8 cellular contexts compared by ENCODE assay signal in genomic region chr3:58332575-58333179, GRCh38. TPM values are rescaled to one million over a fixed set of nuclear protein-coding genes. Genes with fewer than 3 reads are reported as not detected.
DNase-seq lines count a peak whose midpoint lies in the region; ATAC-seq and TF ChIP-seq lines count a peak whose summit lies in the region.

PXK (plus strand) TSS chr3:58332892; CDS start chr3:58332989, 97 bp downstream.

- peak within 1 kb of the TSS; percentile 55 for H3K9ac ChIP-seq in SK-N-SH

- peaks cover 28% of the 10 kb centered on the region for H3K4me1 Mint-ChIP-seq in activated naive CD4-positive, alpha-beta T cell treated with anti-CD3 and anti-CD28 coated beads for 36 hours (ENCODE audit: low read depth)

- H3K4me1 ChIP-seq in SK-N-SH (ENCODE audit: control insufficient read depth in 1 of 2, insufficient read depth in 2 of 2, low read depth in 1 of 2, low read length in 1 of 2), result peaks cover 4 to 11% of the 10 kb centered on the region in 2 experiments; a peak in 3 of 4 replicates
- H3K4me1 ChIP-seq in neuron (ENCODE audit: insufficient read depth, low read length), result peaks cover 21% of the 10 kb centered on the region

- no peaks in the 10 kb centered on the region for H3K9me3 Mint-ChIP-seq in activated naive CD4-positive, alpha-beta T cell treated with anti-CD3 and anti-CD28 coated beads for 36 hours

- no peaks in the 10 kb centered on the region for H4K20me1 ChIP-seq in SK-N-SH (ENCODE audit: insufficient read depth)

- peak within 1 kb of the TSS; percentile 100 for H3K4me3 Mint-ChIP-seq in activated naive CD4-positive, alpha-beta T cell treated with anti-CD3 and anti-CD28 coated beads for 36 hours

- peak within 1 kb of the TSS; percentile 82; the same call in 1 of the 2 replicates for H2AFZ ChIP-seq in SK-N-SH (ENCODE audit: low read depth)
- H2AFZ ChIP-seq in neuron (ENCODE audit: low read depth, low read length), result peak within 1 kb of the TSS; percentile 71

- H3K4me3 ChIP-seq in SK-N-SH (ENCODE audit: low read depth in 2 of 2, low read length in 1 of 2) (peak within 1 kb of the TSS; percentile 67 to 83), neuron (ENCODE audit: low read length) (peak within 1 kb of the TSS; percentile 72)

- CTCF ChIA-PET in SK-N-SH (lab: Yijun Ruan, JAX), result interaction anchor here (0.7 to 4.9 kb wide), 11 partner anchors 17 to 162 kb away, joined by 3 to 24 read pairs (median 4); partner anchors contain the start of genes HTD2, KCTD6 and RPP14
- CTCF ChIA-PET in activated naive CD4-positive, alpha-beta T cell treated with anti-CD3 and anti-CD28 coated beads for 36 hours (lab: Charles Lee), result interaction anchor here (0.7 to 4.8 kb wide), 6 partner anchors 8 to 852 kb away, joined by 3 to 22 read pairs (median 4); partner anchors contain the start of genes HTD2, KCTD6 and RPP14

- 0% methylated on average over 18 of the region's 76 CpGs for WGBS in SK-N-SH (ENCODE audit: low lambda C conversion rate)

- peak; percentile 33; the same call in 1 of the 2 replicates for TF ChIP-seq RAD21 in SK-N-SH (IDR thresholded peaks at IDR 0.05; ENCODE audit: low read length)

- peaks cover 27% of the 10 kb centered on the region; the same call in 1 of the 2 replicates for H3K79me2 ChIP-seq in SK-N-SH (ENCODE audit: insufficient read depth)

- intact Hi-C loops in activated naive CD4-positive, alpha-beta T cell treated with anti-CD3 and anti-CD28 coated beads for 36 hours (cut with micrococcal nuclease), result loop anchor here (1.0 to 2.0 kb wide), 7 partner anchors 14 to 200 kb away; partner anchors contain the start of genes HTD2, KCTD6 and RPP14

- H3K36me3 ChIP-seq in SK-N-SH (replicated peaks in 1 of 2; ENCODE audit: control insufficient read depth in 1 of 2, insufficient read depth in 2 of 2, low read length in 1 of 2) (no peaks in the 10 kb centered on the region), neuron (ENCODE audit: insufficient read depth, low read length) (no peaks in the 10 kb centered on the region)

- POLR2A ChIA-PET in SK-N-SH (lab: Yijun Ruan, JAX), result interaction anchor here (1.3 to 1.6 kb wide), 2 partner anchors 27 kb away, joined by 3 to 5 read pairs; partner anchors contain the start of genes HTD2 and RPP14

- H3K27me3 Mint-ChIP-seq in activated naive CD4-positive, alpha-beta T cell treated with anti-CD3 and anti-CD28 coated beads for 36 hours (ENCODE audit: low read depth), result no peaks in the 10 kb centered on the region

- H3K36me3 Mint-ChIP-seq in activated naive CD4-positive, alpha-beta T cell treated with anti-CD3 and anti-CD28 coated beads for 36 hours (ENCODE audit: low read depth), result peaks cover 12% of the 10 kb centered on the region

- TF ChIP-seq CTCF in SK-N-SH (IDR thresholded peaks at IDR 0.05), result peak; percentile 21

- DNase-seq in COLO829 (ENCODE audit: low spot score) (peak; percentile 37), SK-N-SH (peak; percentile 94), foreskin melanocyte (peak; percentile 43), stromal cell of bone marrow (ENCODE audit: low read depth) (peak; percentile 74)
- peak; percentile 77 for DNase-seq in activated naive CD4-positive, alpha-beta T cell treated with anti-CD3 and anti-CD28 coated beads for 36 hours

- H3K4me2 ChIP-seq in SK-N-SH, result peak within 1 kb of the TSS; percentile 92

- peaks cover 20% of the 10 kb centered on the region for H3F3A ChIP-seq in SK-N-SH (replicated peaks; ENCODE audit: insufficient read depth)

- no peaks in the 10 kb centered on the region for H3K9me2 ChIP-seq in SK-N-SH

- no peaks in the 10 kb centered on the region for H3K27me3 ChIP-seq in SK-N-SH (ENCODE audit: insufficient read depth)
- no peaks in the 10 kb centered on the region for H3K27me3 ChIP-seq in neuron (ENCODE audit: insufficient read depth, low read length)

- TF ChIP-seq EP300 in SK-N-SH (IDR thresholded peaks at IDR 0.05; ENCODE audit: borderline replicate concordance in 1 of 2, low read depth in 1 of 2, low read length in 1 of 2), result peak in 1 of 2 experiments; percentile 37; a peak in 1 of 4 replicates

- peak within 1 kb of the TSS; percentile 91 for H3K27ac Mint-ChIP-seq in activated naive CD4-positive, alpha-beta T cell treated with anti-CD3 and anti-CD28 coated beads for 36 hours

- ATAC-seq in GM19397 (IDR thresholded peaks at IDR 0.05; ENCODE audit: unreplicated experiment) (peak; percentile 94), HG03521 (IDR thresholded peaks at IDR 0.05; ENCODE audit: unreplicated experiment) (peak; percentile 92)

- peak within 1 kb of the TSS; percentile 7 to 88; a peak in 2 of 4 replicates for H3K27ac ChIP-seq in SK-N-SH (ENCODE audit: low read depth in 2 of 2, low read length in 1 of 2)

- H3K9me3 ChIP-seq in SK-N-SH (no peaks in the 10 kb centered on the region), neuron (ENCODE audit: low read length) (no peaks in the 10 kb centered on the region)

TF ChIP-seq in SK-N-SH, 30 proteins besides CTCF, POLR2A, EP300 and RAD21 (continues in another document):
- TF ChIP-seq NRF1 (IDR thresholded peaks at IDR 0.05; ENCODE audit: low read depth, low read length) (no peak; the same call in 1 of the 2 replicates), GATA2 (CRISPR knock-in tag; IDR thresholded peaks at IDR 0.05) (no peak), FOXM1 (IDR thresholded peaks at IDR 0.05; ENCODE audit: low read depth) (no peak), MAX (IDR thresholded peaks at IDR 0.05; ENCODE audit: low read depth) (peak; percentile 88), POLR2AphosphoS5 (IDR thresholded peaks at IDR 0.05; ENCODE audit: low read depth, low read length) (no peak), CHD2 (IDR thresholded peaks at IDR 0.05; ENCODE audit: low read length, partially characterized antibody) (peak; percentile 27), RFX5 (IDR thresholded peaks at IDR 0.05; ENCODE audit: low read length) (no peak), FOSL2 (IDR thresholded peaks at IDR 0.05; ENCODE audit: borderline replicate concordance, low read depth) (no peak), FOXJ3 (CRISPR knock-in tag; IDR thresholded peaks at IDR 0.05) (no peak), SMC3 (IDR thresholded peaks at IDR 0.05; ENCODE audit: low read depth, low read length) (peak; percentile 22; the same call in 1 of the 2 replicates), EZH2phosphoT487 (IDR thresholded peaks at IDR 0.05; ENCODE audit: borderline replicate concordance, low read depth) (no peak), ELF1 (IDR thresholded peaks at IDR 0.05) (no peak), JUND (IDR thresholded peaks at IDR 0.05) (no peak), TCF12 (IDR thresholded peaks at IDR 0.05) (no peak), MXI1 (IDR thresholded peaks at IDR 0.05; ENCODE audit: low read depth, low read length) (peak; percentile 95), IRF3 (IDR thresholded peaks at IDR 0.05; ENCODE audit: low read depth, low read length) (no peak), ZBTB33 (IDR thresholded peaks at IDR 0.05; ENCODE audit: borderline replicate concordance, low read depth) (no peak), YY1 (IDR thresholded peaks at IDR 0.05; ENCODE audit: low read depth) (no peak), RCOR1 (IDR thresholded peaks at IDR 0.05; ENCODE audit: low read length) (no peak)
- TF ChIP-seq, protein P1, sequence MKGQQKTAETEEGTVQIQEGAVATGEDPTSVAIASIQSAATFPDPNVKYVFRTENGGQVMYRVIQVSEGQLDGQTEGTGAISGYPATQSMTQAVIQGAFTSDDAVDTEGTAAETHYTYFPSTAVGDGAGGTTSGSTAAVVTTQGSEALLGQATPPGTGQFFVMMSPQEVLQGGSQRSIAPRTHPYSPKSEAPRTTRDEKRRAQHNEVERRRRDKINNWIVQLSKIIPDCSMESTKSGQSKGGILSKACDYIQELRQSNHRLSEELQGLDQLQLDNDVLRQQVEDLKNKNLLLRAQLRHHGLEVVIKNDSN (IDR thresholded peaks at IDR 0.05; ENCODE audit: borderline replicate concordance, low read depth), result no peak

RNA-seq across cellular contexts. Expression of gene PXK, which starts in this region (rescaled TPM):
- 8.4 and 9.3 TPM in 2 replicates for polyA plus RNA-seq in SK-N-SH (2012; rRNA removed)
- 9.5 and 9.8 TPM in 2 replicates for polyA plus RNA-seq in SK-N-SH (2012; cell fraction: cytosol; rRNA removed)
- polyA plus RNA-seq in SK-N-SH (2012; cell fraction: nucleus; rRNA removed), result 6.1 and 9.6 TPM in 2 replicates
- 10 to 100 TPM; 44.7 to 46.1 TPM for total RNA-seq in activated naive CD4-positive, alpha-beta T cell treated with anti-CD3 and anti-CD28 coated beads for 36 hours

Comparison
In these comparisons a context has a peak if more than half of its experiments do, and no peak if none do; other contexts are left out.
1. Peak in every context shown above with its lines: DNase-seq, ATAC-seq, H3K4me3 ChIP-seq and H3K27ac ChIP-seq.
2. DNase-seq: peak in every context shown above with its lines; median percentile 94 in SK-N-SH; 77 in activated naive CD4-positive, alpha-beta T cell treated with anti-CD3 and anti-CD28 coated beads for 36 hours; 74 in stromal cell of bone marrow; 43 in foreskin melanocyte; 37 in COLO829.